1 cellular context compared by ENCODE assay signal in genomic region chr10:118341678-118342637, GRCh38.
A peak's percentile ranks its signal among the peaks of the same experiment; 100 is the strongest.
TF ChIP-seq lines count a peak whose summit lies in the region.

Gene FAM204A (minus strand): TSS chr10:118342324. CDS start chr10:118336415, 5,909 bp downstream.

TF ChIP-seq in GM12878, 131 proteins besides CTCF, POLR2A, EP300 and RAD21 (continued from another document):
- TF ChIP-seq FOS (IDR thresholded peaks at IDR 0.05; ENCODE audit: borderline replicate concordance, extremely low read depth, insufficient read length) (peak; percentile 62), NR2F1 (conservative IDR thresholded peaks at IDR 0.05) (no peak), ASH2L (IDR thresholded peaks at IDR 0.05; ENCODE audit: borderline replicate concordance, low read depth) (peak; percentile 93; the same call in 1 of the 2 replicates), TBL1XR1 (IDR thresholded peaks at IDR 0.05; ENCODE audit: low read depth, low read length) (no peak), CHD4 (IDR thresholded peaks at IDR 0.05) (no peak), EED (IDR thresholded peaks at IDR 0.05; ENCODE audit: low read depth) (0 out of 2 replicates have a peak, but pooled peaks have one; percentile 13), BHLHE40 (IDR thresholded peaks at IDR 0.05; ENCODE audit: borderline replicate concordance in 1 of 2, low read depth in 2 of 2, low read length in 1 of 2) (peak in 1 of 2 experiments; percentile 10; a peak in 1 of 4 replicates), NFIC (IDR thresholded peaks at IDR 0.05; ENCODE audit: low read depth, low read length) (no peak), EZH2 (IDR thresholded peaks at IDR 0.05; ENCODE audit: borderline replicate concordance, control insufficient read depth, low read depth, low read length) (no peak), POU2F2 (IDR thresholded peaks at IDR 0.05; ENCODE audit: borderline replicate concordance, low read depth, low read length) (peak; percentile 57; the same call in 1 of the 3 replicates), ZBTB40 (IDR thresholded peaks at IDR 0.05; ENCODE audit: borderline replicate concordance) (peak; percentile 85; the same call in 1 of the 2 replicates), USF2 (IDR thresholded peaks at IDR 0.05; ENCODE audit: borderline replicate concordance, low read depth, low read length) (no peak), POLR2AphosphoS2 (IDR thresholded peaks at IDR 0.05; ENCODE audit: low read depth, low read length) (no peak), NR2C1 (IDR thresholded peaks at IDR 0.05) (0 out of 2 replicates have a peak, but pooled peaks have one; percentile 18), PAX8 (IDR thresholded peaks at IDR 0.05) (no peak), CEBPZ (IDR thresholded peaks at IDR 0.05; ENCODE audit: low read depth, low read length) (no peak), CHD1 (IDR thresholded peaks at IDR 0.05; ENCODE audit: low read depth, low read length) (no peak)
- TF ChIP-seq, protein P1, sequence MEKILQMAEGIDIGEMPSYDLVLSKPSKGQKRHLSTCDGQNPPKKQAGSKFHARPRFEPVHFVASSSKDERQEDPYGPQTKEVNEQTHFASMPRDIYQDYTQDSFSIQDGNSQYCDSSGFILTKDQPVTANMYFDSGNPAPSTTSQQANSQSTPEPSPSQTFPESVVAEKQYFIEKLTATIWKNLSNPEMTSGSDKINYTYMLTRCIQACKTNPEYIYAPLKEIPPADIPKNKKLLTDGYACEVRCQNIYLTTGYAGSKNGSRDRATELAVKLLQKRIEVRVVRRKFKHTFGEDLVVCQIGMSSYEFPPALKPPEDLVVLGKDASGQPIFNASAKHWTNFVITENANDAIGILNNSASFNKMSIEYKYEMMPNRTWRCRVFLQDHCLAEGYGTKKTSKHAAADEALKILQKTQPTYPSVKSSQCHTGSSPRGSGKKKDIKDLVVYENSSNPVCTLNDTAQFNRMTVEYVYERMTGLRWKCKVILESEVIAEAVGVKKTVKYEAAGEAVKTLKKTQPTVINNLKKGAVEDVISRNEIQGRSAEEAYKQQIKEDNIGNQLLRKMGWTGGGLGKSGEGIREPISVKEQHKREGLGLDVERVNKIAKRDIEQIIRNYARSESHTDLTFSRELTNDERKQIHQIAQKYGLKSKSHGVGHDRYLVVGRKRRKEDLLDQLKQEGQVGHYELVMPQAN (conservative IDR thresholded peaks at IDR 0.05), result peak; percentile 86; the same call in 1 of the 2 replicates
- TF ChIP-seq, protein P2, sequence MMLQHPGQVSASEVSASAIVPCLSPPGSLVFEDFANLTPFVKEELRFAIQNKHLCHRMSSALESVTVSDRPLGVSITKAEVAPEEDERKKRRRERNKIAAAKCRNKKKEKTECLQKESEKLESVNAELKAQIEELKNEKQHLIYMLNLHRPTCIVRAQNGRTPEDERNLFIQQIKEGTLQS (IDR thresholded peaks at IDR 0.05; ENCODE audit: borderline replicate concordance, extremely low read depth, low read depth, low read length), result no peak
- TF ChIP-seq, protein P3, sequence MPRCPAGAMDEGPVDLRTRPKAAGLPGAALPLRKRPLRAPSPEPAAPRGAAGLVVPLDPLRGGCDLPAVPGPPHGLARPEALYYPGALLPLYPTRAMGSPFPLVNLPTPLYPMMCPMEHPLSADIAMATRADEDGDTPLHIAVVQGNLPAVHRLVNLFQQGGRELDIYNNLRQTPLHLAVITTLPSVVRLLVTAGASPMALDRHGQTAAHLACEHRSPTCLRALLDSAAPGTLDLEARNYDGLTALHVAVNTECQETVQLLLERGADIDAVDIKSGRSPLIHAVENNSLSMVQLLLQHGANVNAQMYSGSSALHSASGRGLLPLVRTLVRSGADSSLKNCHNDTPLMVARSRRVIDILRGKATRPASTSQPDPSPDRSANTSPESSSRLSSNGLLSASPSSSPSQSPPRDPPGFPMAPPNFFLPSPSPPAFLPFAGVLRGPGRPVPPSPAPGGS (IDR thresholded peaks at IDR 0.05; ENCODE audit: borderline replicate concordance, insufficient read depth, low read depth, low read length, poor library complexity, severe bottlenecking), result no peak
- TF ChIP-seq, protein P4, sequence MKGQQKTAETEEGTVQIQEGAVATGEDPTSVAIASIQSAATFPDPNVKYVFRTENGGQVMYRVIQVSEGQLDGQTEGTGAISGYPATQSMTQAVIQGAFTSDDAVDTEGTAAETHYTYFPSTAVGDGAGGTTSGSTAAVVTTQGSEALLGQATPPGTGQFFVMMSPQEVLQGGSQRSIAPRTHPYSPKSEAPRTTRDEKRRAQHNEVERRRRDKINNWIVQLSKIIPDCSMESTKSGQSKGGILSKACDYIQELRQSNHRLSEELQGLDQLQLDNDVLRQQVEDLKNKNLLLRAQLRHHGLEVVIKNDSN (IDR thresholded peaks at IDR 0.05; ENCODE audit: borderline replicate concordance, extremely low read length, insufficient read depth, low read depth, low read length), result no peak
- TF ChIP-seq, protein P5, sequence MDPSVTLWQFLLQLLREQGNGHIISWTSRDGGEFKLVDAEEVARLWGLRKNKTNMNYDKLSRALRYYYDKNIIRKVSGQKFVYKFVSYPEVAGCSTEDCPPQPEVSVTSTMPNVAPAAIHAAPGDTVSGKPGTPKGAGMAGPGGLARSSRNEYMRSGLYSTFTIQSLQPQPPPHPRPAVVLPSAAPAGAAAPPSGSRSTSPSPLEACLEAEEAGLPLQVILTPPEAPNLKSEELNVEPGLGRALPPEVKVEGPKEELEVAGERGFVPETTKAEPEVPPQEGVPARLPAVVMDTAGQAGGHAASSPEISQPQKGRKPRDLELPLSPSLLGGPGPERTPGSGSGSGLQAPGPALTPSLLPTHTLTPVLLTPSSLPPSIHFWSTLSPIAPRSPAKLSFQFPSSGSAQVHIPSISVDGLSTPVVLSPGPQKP (IDR thresholded peaks at IDR 0.05; ENCODE audit: low read depth, low read length), result peak; percentile 51; the same call in 1 of the 2 replicates
